In genomic region chr20:63404129-63405085, GRCh38 we compare ENCODE assay signal across 29 cellular contexts. TPM values are rescaled to one million over a fixed set of nuclear protein-coding genes. Genes with fewer than 3 reads are reported as not detected.
A peak's percentile ranks its signal among the peaks of the same experiment; 100 is the strongest.
DNase-seq lines count a peak whose midpoint lies in the region; ATAC-seq, FAIRE-seq and TF ChIP-seq lines count a peak whose summit lies in the region.
"Had no signal": no experiment of that assay in that cellular context is flagged by ENCODE, and none has a peak within 500 bp of the region (broad histone marks: within the 10 kb centered on the region; RNA-seq: fewer than 3 reads in every experiment).

No MANE protein-coding gene starts in this region.

- no peaks in the 10 kb centered on the region for H3K27me3 Mint-ChIP-seq in WTC11 (ENCODE audit: low read depth)
- H3K27me3 Mint-ChIP-seq: activated naive CD8-positive, alpha-beta T cell treated with anti-CD3 and anti-CD28 coated beads, Interleukin-2, amount 50 U/mL, for 24 hours; activated T-cell treated with anti-CD3 and anti-CD28 coated beads, Interleukin-2, amount 50 U/mL, for 24 hours; natural killer cell treated with Interleukin-12 subunit alpha and Interleukin-12 subunit beta and Interleukin-15 and Interleukin-18, amount 100 ng/mL, for 72 hours had no signal

- peaks cover 12% of the 10 kb centered on the region for H3K4me1 Mint-ChIP-seq in WTC11
- H3K4me1 Mint-ChIP-seq: activated naive CD8-positive, alpha-beta T cell treated with anti-CD3 and anti-CD28 coated beads, Interleukin-2, amount 50 U/mL, for 24 hours; stimulated activated effector memory CD8-positive, alpha-beta T cell treated with anti-CD3 and anti-CD28 coated beads, Interleukin-12 subunit alpha, Interleukin-12 subunit beta, amount 100 ng/mL, for 72 hours had no signal

- CTCF ChIA-PET in HepG2 (lab: Yijun Ruan, JAX; ENCODE audit: low intra/inter-chr PET ratio, low total read pairs) (no interaction called here), WTC11 (lab: Charles Lee) (interaction anchor here (0.6 to 1.0 kb wide), 3 partner anchors 14 to 28 kb away, joined by 3 to 5 read pairs (median 3); no protein-coding TSS in a partner anchor)

- POLR2A ChIA-PET in HepG2 (lab: Yijun Ruan, JAX) (no interaction called here), WTC11 (lab: Charles Lee) (no interaction called here)

- TF ChIP-seq CTCF in HepG2 (CRISPR knock-in tag; IDR thresholded peaks at IDR 0.05) (no peak), right lobe of liver (IDR thresholded peaks at IDR 0.05) (no peak), WTC11 (IDR thresholded peaks at IDR 0.05) (no peak), suprapubic skin (IDR thresholded peaks at IDR 0.05) (no peak)

- intact Hi-C loops in HepG2 (cut with micrococcal nuclease; ENCODE audit: unreplicated experiment) = no loop called here
- intact Hi-C loops in right lobe of liver (cut with DNase I) = no loop called here

- peaks cover 44 to 97% of the 10 kb centered on the region in 2 experiments for H3K27me3 ChIP-seq in HepG2 (ENCODE audit: control insufficient read depth in 1 of 2, insufficient read depth in 2 of 2, low read length in 2 of 2)
- no peaks in the 10 kb centered on the region for H3K27me3 ChIP-seq in right lobe of liver
- H3K27me3 ChIP-seq in suprapubic skin = peaks cover 64% of the 10 kb centered on the region
- H3K27me3 ChIP-seq: Peyer's patch, transverse colon had no signal

- TF ChIP-seq POLR2A in HepG2 (IDR thresholded peaks at IDR 0.05; ENCODE audit: insufficient read depth in 1 of 2, low read depth in 2 of 2, low read length in 2 of 2) (no peak), right lobe of liver (IDR thresholded peaks at IDR 0.05) (no peak), suprapubic skin (IDR thresholded peaks at IDR 0.05) (no peak)

- DNase-seq in HepG2 (ENCODE audit: low spot score) (no peak), right lobe of liver (no peak), NCI-H187 treated with DMSO at 0.1 percent for 48 hours (lab: John Stamatoyannopoulos, UW) (peak; percentile 46), WTC11 (ENCODE audit: low spot score) (no peak), suprapubic skin (ENCODE audit: low spot score in 2 of 2) (no peak), SK-N-DZ (ENCODE audit: low spot score) (no peak), NCI-H2081 treated with DMSO at 0.1 percent for 48 hours (lab: John Stamatoyannopoulos, UW) (no peak)
- DNase-seq: activated CD4-positive, alpha-beta T cell treated with anti-CD3 and anti-CD28 coated beads, Interleukin-2, amount 50 U/mL, for 1 hour; activated gamma-delta T cell treated with Interleukin-2 at 50 U/mL for 16 hours; activated naive CD8-positive, alpha-beta T cell treated with anti-CD3 and anti-CD28 coated beads, Interleukin-2, amount 50 U/mL, for 24 hours; activated T-cell treated with anti-CD3 and anti-CD28 coated beads, Interleukin-2, amount 50 U/mL, for 24 hours; DND-41; effector CD8-positive, alpha-beta T cell; hypothalamus; IMR-90; mammary epithelial cell; NCI-H2081; NCI-H524 treated with DMSO at 0.1 percent for 48 hours; Peyer's patch; SIG-M5; SW 1271; T-helper 9 cell; transverse colon had no signal

- H3K36me3 ChIP-seq in HepG2 (replicated peaks in 1 of 2; ENCODE audit: control insufficient read depth in 1 of 2, insufficient read depth in 2 of 2, low read length in 2 of 2) = no peaks in the 10 kb centered on the region
- H3K36me3 ChIP-seq in right lobe of liver = no peaks in the 10 kb centered on the region
- H3K36me3 ChIP-seq in suprapubic skin = no peaks in the 10 kb centered on the region
- H3K36me3 ChIP-seq: BLaER1, Peyer's patch, transverse colon had no signal

- no peak overlapping the region for H3K9ac ChIP-seq in HepG2 (ENCODE audit: insufficient read depth, low read depth, low read length)
- H3K9ac ChIP-seq: BLaER1 had no signal

- no peak for ATAC-seq in HepG2
- ATAC-seq in right lobe of liver = no peak
- ATAC-seq in WTC11 = peak; percentile 33; the same call in 1 of the 2 replicates
- ATAC-seq: activated naive CD8-positive, alpha-beta T cell treated with anti-CD3 and anti-CD28 coated beads, Interleukin-2, amount 50 U/mL, for 24 hours; natural killer cell treated with Interleukin-12 subunit alpha and Interleukin-12 subunit beta and Interleukin-15 and Interleukin-18, amount 100 ng/mL, for 72 hours; stimulated activated effector memory CD8-positive, alpha-beta T cell treated with anti-CD3 and anti-CD28 coated beads, Interleukin-12 subunit alpha, Interleukin-12 subunit beta, amount 100 ng/mL, for 72 hours had no signal

- H4K20me1 ChIP-seq in HepG2 (ENCODE audit: insufficient read depth, low read length) = peaks cover 4% of the 10 kb centered on the region; the same call in 1 of the 2 replicates

- no peaks in the 10 kb centered on the region for H3K9me3 Mint-ChIP-seq in WTC11
- H3K9me3 Mint-ChIP-seq: activated naive CD8-positive, alpha-beta T cell treated with anti-CD3 and anti-CD28 coated beads, Interleukin-2, amount 50 U/mL, for 24 hours; activated T-cell treated with anti-CD3 and anti-CD28 coated beads, Interleukin-2, amount 50 U/mL, for 24 hours; natural killer cell treated with Interleukin-12 subunit alpha and Interleukin-12 subunit beta and Interleukin-15 and Interleukin-18, amount 100 ng/mL, for 72 hours; stimulated activated effector memory CD8-positive, alpha-beta T cell treated with anti-CD3 and anti-CD28 coated beads, Interleukin-12 subunit alpha, Interleukin-12 subunit beta, amount 100 ng/mL, for 72 hours had no signal

- no peak overlapping the region for H3K4me3 Mint-ChIP-seq in WTC11
- H3K4me3 Mint-ChIP-seq: activated naive CD8-positive, alpha-beta T cell treated with anti-CD3 and anti-CD28 coated beads, Interleukin-2, amount 50 U/mL, for 24 hours; activated T-cell treated with anti-CD3 and anti-CD28 coated beads, Interleukin-2, amount 50 U/mL, for 24 hours; natural killer cell treated with Interleukin-12 subunit alpha and Interleukin-12 subunit beta and Interleukin-15 and Interleukin-18, amount 100 ng/mL, for 72 hours; stimulated activated effector memory CD8-positive, alpha-beta T cell treated with anti-CD3 and anti-CD28 coated beads, Interleukin-12 subunit alpha, Interleukin-12 subunit beta, amount 100 ng/mL, for 72 hours had no signal

- no peak for TF ChIP-seq EP300 in HepG2 (IDR thresholded peaks at IDR 0.05; ENCODE audit: low read depth in 2 of 2, low read length in 2 of 2)
- TF ChIP-seq EP300 in HepG2 (CRISPR knock-in tag; IDR thresholded peaks at IDR 0.05; ENCODE audit: borderline replicate concordance) = no peak
- no peak for TF ChIP-seq EP300 in suprapubic skin (IDR thresholded peaks at IDR 0.05)

- no peaks in the 10 kb centered on the region for H3K36me3 Mint-ChIP-seq in WTC11
- H3K36me3 Mint-ChIP-seq: natural killer cell treated with Interleukin-12 subunit alpha and Interleukin-12 subunit beta and Interleukin-15 and Interleukin-18, amount 100 ng/mL, for 72 hours; stimulated activated effector memory CD8-positive, alpha-beta T cell treated with anti-CD3 and anti-CD28 coated beads, Interleukin-12 subunit alpha, Interleukin-12 subunit beta, amount 100 ng/mL, for 72 hours had no signal

- TF ChIP-seq RAD21 in HepG2 (CRISPR knock-in tag; IDR thresholded peaks at IDR 0.05) = no peak

- H3K4me2 ChIP-seq in HepG2 (ENCODE audit: low read depth, low read length) = no peak overlapping the region
- H3K4me2 ChIP-seq: BLaER1 had no signal

- BruUV-seq in HepG2 (replicated peaks; lab: Mats Ljungman, UMichigan) = no TSS peak

- 20% methylated on average over 27 of the region's 34 CpGs for WGBS in HepG2 (ENCODE audit: low lambda C conversion rate)
- WGBS in right lobe of liver (ENCODE audit: insufficient coverage, low coverage, low lambda C conversion rate, missing lambda C conversion rate) = 35% methylated on average over 6 of the region's 34 CpGs
- 70% methylated on average over 23 of the region's 34 CpGs for WGBS in suprapubic skin

- H3K27ac ChIP-seq in HepG2 (ENCODE audit: extremely low read length, insufficient read depth, low read length) (no peak overlapping the region), right lobe of liver (no peak overlapping the region), suprapubic skin (no peak overlapping the region)
- H3K27ac ChIP-seq: BLaER1, coronary artery, Peyer's patch, transverse colon had no signal

- no peak for FAIRE-seq in HepG2 (lab: Jason Lieb, UNC)

- H3K79me2 ChIP-seq in HepG2 (ENCODE audit: insufficient read depth, low read length) = no peaks in the 10 kb centered on the region

- H3K9me3 ChIP-seq in HepG2 (ENCODE audit: low read length) (no peaks in the 10 kb centered on the region), right lobe of liver (no peaks in the 10 kb centered on the region), suprapubic skin (no peaks in the 10 kb centered on the region)
- H3K9me3 ChIP-seq: BLaER1, Peyer's patch, transverse colon had no signal

- no peak overlapping the region for H3K4me3 ChIP-seq in HepG2 (replicated peaks in 1 of 3; ENCODE audit: insufficient read depth in 1 of 3, low read depth in 2 of 3, low read length in 3 of 3)
- H3K4me3 ChIP-seq in right lobe of liver = no peak overlapping the region
- H3K4me3 ChIP-seq in suprapubic skin = no peak overlapping the region
- H3K4me3 ChIP-seq: BLaER1, coronary artery, Peyer's patch, transverse colon had no signal

- H3K4me1 ChIP-seq in HepG2 (ENCODE audit: insufficient read depth, low read length) = no peaks in the 10 kb centered on the region; the same call in 1 of the 2 replicates
- H3K4me1 ChIP-seq in right lobe of liver = no peaks in the 10 kb centered on the region
- H3K4me1 ChIP-seq in suprapubic skin = no peaks in the 10 kb centered on the region
- H3K4me1 ChIP-seq: Peyer's patch, transverse colon had no signal

- in situ Hi-C loops in HepG2 (cut with HindIII; ENCODE audit: extremely low pct_ligation_motif_present, low pct_unique_long_range_greater_than_20kb) = no loop called here

- H2AFZ ChIP-seq in HepG2 (ENCODE audit: low read length) = no peak overlapping the region

- H3K27ac Mint-ChIP-seq in WTC11 = 0 out of 2 replicates have a peak overlapping the region, but pooled peaks have one; percentile 23
- H3K27ac Mint-ChIP-seq: activated naive CD8-positive, alpha-beta T cell treated with anti-CD3 and anti-CD28 coated beads, Interleukin-2, amount 50 U/mL, for 24 hours; activated T-cell treated with anti-CD3 and anti-CD28 coated beads, Interleukin-2, amount 50 U/mL, for 24 hours; natural killer cell treated with Interleukin-12 subunit alpha and Interleukin-12 subunit beta and Interleukin-15 and Interleukin-18, amount 100 ng/mL, for 72 hours; stimulated activated effector memory CD8-positive, alpha-beta T cell treated with anti-CD3 and anti-CD28 coated beads, Interleukin-12 subunit alpha, Interleukin-12 subunit beta, amount 100 ng/mL, for 72 hours had no signal

RNA-seq across cellular contexts. Expression of gene CHRNA4, which starts 43.3 kb away (rescaled TPM):
- not detected in 2 replicates for total RNA-seq in HepG2 (2016; rRNA removed; fragmentation: Illumina TruSeq; extraction: Trizol)
- total RNA-seq in HepG2 (2016; cell fraction: cytosol; rRNA removed; fragmentation: Illumina TruSeq; extraction: Trizol; ENCODE audit: low read depth) = not detected in 2 replicates
- total RNA-seq in HepG2 (2016; cell fraction: insoluble cytoplasmic fraction; rRNA removed; fragmentation: Illumina TruSeq; extraction: Trizol) = not detected in 2 replicates
- not detected in 2 replicates for total RNA-seq in HepG2 (2016; cell fraction: membrane; rRNA removed; fragmentation: Illumina TruSeq; extraction: Trizol)
- not detected in 2 replicates for total RNA-seq in HepG2 (2016; cell fraction: nucleus; rRNA removed; fragmentation: Illumina TruSeq; extraction: Trizol)
- polyA plus RNA-seq in HepG2 (2011; rRNA removed) = not detected in 2 replicates
- 0.06 TPM in 1 of 2 replicates, not detected in the other for polyA plus RNA-seq in HepG2 (2011; cell fraction: cytosol; rRNA removed)
- polyA plus RNA-seq in HepG2 (2011; cell fraction: nucleus; rRNA removed) = 0.10 and 0.14 TPM in 2 replicates
- 0.11 TPM in 1 of 2 replicates, not detected in the other for polyA plus RNA-seq in HepG2 (2012)
- not detected in 2 replicates for polyA plus RNA-seq in HepG2 (2016; cell fraction: cytosol; fragmentation: Illumina TruSeq; extraction: Trizol; ENCODE audit: low read depth)
- polyA plus RNA-seq in HepG2 (2016; cell fraction: insoluble cytoplasmic fraction; fragmentation: Illumina TruSeq; extraction: Trizol; ENCODE audit: low read depth) = not detected in 2 replicates
- not detected in 2 replicates for polyA plus RNA-seq in HepG2 (2016; cell fraction: membrane; fragmentation: Illumina TruSeq; extraction: Trizol; ENCODE audit: low read depth)
- not detected in 2 replicates for polyA plus RNA-seq in HepG2 (2016; cell fraction: nucleus; fragmentation: Illumina TruSeq; extraction: Trizol; ENCODE audit: insufficient read depth, low read depth)
- polyA minus RNA-seq in HepG2 (2011; rRNA and poly(A)+ RNA removed; ENCODE audit: low replicate concordance) = not detected in 2 replicates
- polyA minus RNA-seq in HepG2 (2011; cell fraction: cytosol; rRNA and poly(A)+ RNA removed) = not detected in 2 replicates
- not detected in 2 replicates for polyA minus RNA-seq in HepG2 (2011; cell fraction: nucleus; rRNA and poly(A)+ RNA removed)
- total RNA-seq in right lobe of liver = 100 to 1,000 TPM in 1 of 6 experiments, 10 to 100 TPM in 3, 1 to 10 TPM in 2; 4.6 to 165 (median 26.8) TPM
- 2.5 to 5.7 TPM (median 4.8 TPM) in 3 replicates for total RNA-seq in WTC11 (2021)
- not detected for total RNA-seq in suprapubic skin
- polyA plus RNA-seq in SK-N-DZ (2014; cell fraction: cytosol; rRNA removed) = 0.14 TPM in 1 of 2 replicates, not detected in the other
- polyA plus RNA-seq in SK-N-DZ (2014; cell fraction: nucleus; rRNA removed) = 0.03 TPM in 1 of 2 replicates, not detected in the other
- total RNA-seq: IMR-90; mammary epithelial cell; mucosa of gallbladder; natural killer cell treated with Interleukin-12 subunit alpha and Interleukin-12 subunit beta and Interleukin-15 and Interleukin-18, amount 100 ng/mL, for 72 hours; osteoblast; Peyer's patch had no signal
- polyA plus RNA-seq: IMR-90, mammary epithelial cell had no signal

Comparison
In these comparisons a context has a peak if more than half of its experiments do, and no peak if none do; other contexts are left out.
1. Of the 50 proteins assayed by ChIP-seq in both HepG2 and WTC11: peak only in HepG2: none; only in WTC11: MAX and RELA; in both: none; in neither: 48.